9 cellular contexts compared by ENCODE assay signal in the genomic region with DNA sequence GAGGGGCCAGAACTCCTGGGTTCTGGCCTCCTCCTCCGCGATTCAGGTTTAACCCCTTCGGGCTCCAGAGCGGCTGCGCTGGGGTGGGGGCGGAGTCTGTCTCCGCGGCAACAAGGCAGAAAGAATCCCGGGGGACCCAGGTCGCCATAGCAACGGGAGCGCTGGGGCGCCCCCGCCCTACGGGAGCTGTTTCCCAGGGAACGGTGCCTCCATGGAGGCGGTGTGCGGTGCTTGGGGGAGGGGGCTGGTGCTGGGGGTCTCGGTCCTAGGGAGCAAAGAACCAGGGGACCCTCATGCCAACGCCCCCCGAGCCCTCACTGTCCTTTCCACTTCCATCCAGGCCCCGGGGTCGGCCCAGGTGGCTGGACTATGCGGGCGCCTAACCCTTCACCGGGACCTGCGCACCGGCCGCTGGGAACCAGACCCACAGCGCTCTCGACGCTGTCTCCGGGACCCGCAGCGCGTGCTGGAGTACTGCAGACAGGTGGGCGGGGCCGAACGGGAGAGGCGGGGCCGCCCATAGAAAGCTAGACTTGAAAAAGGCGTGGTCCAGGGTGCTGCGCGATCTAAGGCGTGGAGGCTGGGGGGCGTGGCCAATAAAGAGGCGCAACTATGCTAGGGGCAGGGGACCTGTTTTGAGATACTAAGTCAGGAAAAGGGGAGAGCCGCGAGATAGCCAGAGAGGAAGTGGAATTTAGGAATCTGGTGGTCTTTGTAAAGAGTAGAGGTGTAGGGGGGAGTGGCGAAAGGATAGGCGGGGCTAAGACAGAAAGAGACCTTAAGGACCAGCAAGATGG. TPM values are rescaled to one million over a fixed set of nuclear protein-coding genes. Genes with fewer than 3 reads are reported as not detected.
DNase-seq lines count a peak whose midpoint lies in the region; ATAC-seq, FAIRE-seq and TF ChIP-seq lines count a peak whose summit lies in the region.
"Had no signal": no experiment of that assay in that cellular context is flagged by ENCODE, and none has a peak within 500 bp of the region (broad histone marks: within the 10 kb centered on the region; RNA-seq: fewer than 3 reads in every experiment).

No MANE protein-coding gene starts in this region.

- peak overlapping the region in 3 of 6 donors; percentile 2 to 88 (median 56) for H3K27ac Mint-ChIP-seq in naive B cell

- ATAC-seq in naive B cell (ENCODE audit: low read depth in 2 of 2) = peak; percentile 80 to 82

- H3K4me1 Mint-ChIP-seq in naive B cell = peaks cover 20 to 24% (median 21%) of the 10 kb centered on the region in 3 donors

- peak overlapping the region; percentile 48 for H3K4me3 ChIP-seq in HUES64 (ENCODE audit: low read length)
- H3K4me3 ChIP-seq in OCI-LY1 (ENCODE audit: low read depth, low read length, poor library complexity, severe bottlenecking) = peak overlapping the region; percentile 44
- no peak overlapping the region for H3K4me3 ChIP-seq in epithelial cell of esophagus (ENCODE audit: low read length)

- no peaks in the 10 kb centered on the region for H3F3A ChIP-seq in OCI-LY1 (ENCODE audit: insufficient read depth, low read length)

- peak overlapping the region; percentile 27 to 87 (median 80) for H3K4me3 Mint-ChIP-seq in naive B cell

- peak; percentile 98 for DNase-seq in ELF-1 (ENCODE audit: low read depth, low spot score)
- DNase-seq in activated T-cell treated with anti-CD3 and anti-CD28 coated beads for 24 hours (ENCODE audit: low read depth) = peak; percentile 72
- peak; percentile 78 for DNase-seq in epithelial cell of esophagus (ENCODE audit: low read depth)
- peak; percentile 60 for DNase-seq in naive B cell
- peak; percentile 78 for DNase-seq in stimulated activated naive CD4-positive, alpha-beta T cell treated with Interleukin-2 at 50 U/mL for 16 hours (lab: John Stamatoyannopoulos, UW)
- DNase-seq in D721Med (ENCODE audit: insufficient read length, low spot score) = no peak

- no peaks in the 10 kb centered on the region for H4K20me1 ChIP-seq in OCI-LY1 (ENCODE audit: insufficient read depth, low read length)

- peak overlapping the region; percentile 17; the same call in 1 of the 2 replicates for H3K27ac ChIP-seq in HUES64 (ENCODE audit: low read depth, low read length)
- no peak overlapping the region for H3K27ac ChIP-seq in OCI-LY1 (ENCODE audit: low read depth, low read length, poor library complexity, severe bottlenecking)

- H3K36me3 ChIP-seq in HUES64 (ENCODE audit: insufficient read depth, low read length) = no peaks in the 10 kb centered on the region
- H3K36me3 ChIP-seq in OCI-LY1 (ENCODE audit: insufficient read depth, low read length) = no peaks in the 10 kb centered on the region

- peaks cover 6% of the 10 kb centered on the region; the same call in 1 of the 2 replicates for H3K4me1 ChIP-seq in HUES64 (ENCODE audit: insufficient read depth, low read length)
- peaks cover 18% of the 10 kb centered on the region for H3K4me1 ChIP-seq in OCI-LY1 (ENCODE audit: insufficient read depth, low read length, severe bottlenecking)

- peaks cover 39 to 89% (median 87%) of the 10 kb centered on the region in 3 donors for H3K27me3 Mint-ChIP-seq in naive B cell

- TF ChIP-seq CTCF in OCI-LY1 (IDR thresholded peaks at IDR 0.05; ENCODE audit: low read length) (no peak), epithelial cell of esophagus (IDR thresholded peaks at IDR 0.05; ENCODE audit: insufficient read depth, low read depth, low read length, missing control alignments) (no peak), D721Med (IDR thresholded peaks at IDR 0.05; ENCODE audit: insufficient read depth, missing control alignments) (no peak)

- H2AFZ ChIP-seq in OCI-LY1 (ENCODE audit: low read length) = no peak overlapping the region

- FAIRE-seq in D721Med (lab: Jason Lieb, UNC) = no peak
- FAIRE-seq: islet of Langerhans had no signal

- H3K9me2 ChIP-seq in OCI-LY1 (ENCODE audit: low read depth, low read length) = no peaks in the 10 kb centered on the region

- H3K9me3 Mint-ChIP-seq in naive B cell = peaks cover 0 to 6% (median 0%) of the 10 kb centered on the region in 7 donors

- peak overlapping the region; percentile 52 for H3K4me2 ChIP-seq in OCI-LY1 (ENCODE audit: low read length)

- H3K9me3 ChIP-seq in HUES64 (ENCODE audit: insufficient read depth, low read depth, low read length) (no peaks in the 10 kb centered on the region), OCI-LY1 (ENCODE audit: low read length) (no peaks in the 10 kb centered on the region)

- peaks cover 0 to 12% of the 10 kb centered on the region in 2 donors for H3K36me3 Mint-ChIP-seq in naive B cell

- H3K79me2 ChIP-seq in OCI-LY1 (ENCODE audit: insufficient read depth, low read length) = no peaks in the 10 kb centered on the region

- 1% methylated on average over 51 of the region's 51 CpGs for WGBS in HUES64

- peaks cover 23% of the 10 kb centered on the region for H3K27me3 ChIP-seq in HUES64 (ENCODE audit: insufficient read depth, low read length)
- H3K27me3 ChIP-seq in OCI-LY1 (ENCODE audit: insufficient read depth, low read length) = peaks cover 4% of the 10 kb centered on the region; the same call in 1 of the 2 replicates

- no peak overlapping the region for H3K9ac ChIP-seq in HUES64 (ENCODE audit: low read depth, low read length)
- no peak overlapping the region for H3K9ac ChIP-seq in OCI-LY1 (ENCODE audit: low read length)

RNA-seq across cellular contexts. Expression of a gene that starts 1.2 kb away (rescaled TPM):
- 43.3 TPM for polyA plus RNA-seq in HUES64 (2013, experiment 1 of 2)
- 75.3 TPM for polyA plus RNA-seq in HUES64 (2013, experiment 2 of 2)
- not detected for polyA plus RNA-seq in naive B cell (ENCODE audit: low read depth in 6 of 6)

RNA-seq across cellular contexts. Expression of a gene that starts 12.8 kb away (rescaled TPM):
- polyA plus RNA-seq in HUES64 (2013, experiment 1 of 2) = 2.0 TPM
- polyA plus RNA-seq in HUES64 (2013, experiment 2 of 2) = 2.3 TPM
- polyA plus RNA-seq in naive B cell (ENCODE audit: low read depth in 6 of 6) = not detected

RNA-seq across cellular contexts. Expression of a gene that starts 17.2 kb away (rescaled TPM):
- polyA plus RNA-seq in HUES64 (2013, experiment 1 of 2) = not detected
- 0.57 TPM for polyA plus RNA-seq in HUES64 (2013, experiment 2 of 2)
- not detected for polyA plus RNA-seq in naive B cell (ENCODE audit: low read depth in 6 of 6)

RNA-seq across cellular contexts. Expression of a gene that starts 30.8 kb away (rescaled TPM):
- 5.6 TPM for polyA plus RNA-seq in HUES64 (2013, experiment 1 of 2)
- polyA plus RNA-seq in HUES64 (2013, experiment 2 of 2) = 5.6 TPM
- 10 to 100 TPM; 13.5 to 79.7 (median 55.3) TPM for polyA plus RNA-seq in naive B cell (ENCODE audit: low read depth in 6 of 6)

RNA-seq across cellular contexts. Expression of a gene that starts 32.8 kb away (rescaled TPM):
- polyA plus RNA-seq in HUES64 (2013, experiment 1 of 2) = not detected
- polyA plus RNA-seq in HUES64 (2013, experiment 2 of 2) = 0.57 TPM
- polyA plus RNA-seq in naive B cell (ENCODE audit: low read depth in 6 of 6) = 10 to 100 TPM; 33.8 to 58.5 (median 47.5) TPM
